ENCODE assay signal across 9 cellular contexts in the genomic region with DNA sequence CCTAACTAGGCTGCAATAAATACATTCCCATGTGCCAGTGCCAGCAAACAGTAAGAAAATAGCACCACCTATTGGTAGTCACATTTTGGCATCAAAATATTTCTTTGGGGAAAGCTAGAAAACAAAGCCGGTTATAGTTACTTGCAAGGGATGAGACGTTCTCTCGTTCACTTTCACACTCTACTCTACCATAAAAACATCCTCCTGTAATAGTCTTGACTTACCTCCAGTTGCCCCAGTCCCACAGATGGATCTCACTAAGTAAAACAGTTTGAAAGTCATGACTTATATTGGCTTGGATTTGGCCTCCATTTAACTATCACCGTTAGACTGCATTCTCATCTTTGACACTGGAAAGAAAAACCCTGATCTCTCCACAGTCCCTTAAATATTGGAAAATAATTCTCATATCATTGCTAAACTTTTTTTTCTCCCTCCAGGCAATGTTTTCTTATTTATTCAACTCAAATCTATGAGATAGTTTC. TPM values are rescaled to one million over a fixed set of nuclear protein-coding genes. Genes with fewer than 3 reads are reported as not detected.
DNase-seq lines count a peak whose midpoint lies in the region; ATAC-seq, FAIRE-seq and TF ChIP-seq lines count a peak whose summit lies in the region.
"Had no signal": no experiment of that assay in that cellular context is flagged by ENCODE, and none has a peak within 500 bp of the region (broad histone marks: within the 10 kb centered on the region; RNA-seq: fewer than 3 reads in every experiment).

No MANE protein-coding gene starts in this region.

- H4K20me1 ChIP-seq in smooth muscle cell (ENCODE audit: low read depth) = no peaks in the 10 kb centered on the region

- H2AFZ ChIP-seq in smooth muscle cell (ENCODE audit: low read depth) = peak overlapping the region; percentile 59

- WGBS in smooth muscle cell (ENCODE audit: low lambda C conversion rate) = 44% methylated on average over 4 of the region's 4 CpGs

- POLR2A ChIA-PET in RWPE1 (lab: Yijun Ruan, JAX; ENCODE audit: low non-redundant PET) = no interaction called here

- TF ChIP-seq CTCF in right atrium auricular region (IDR thresholded peaks at IDR 0.05) (peak; percentile 51 to 72), HL-60 (IDR thresholded peaks at IDR 0.05; ENCODE audit: insufficient read depth, low read length) (peak; percentile 31), RWPE1 (conservative IDR thresholded peaks at IDR 0.05; ENCODE audit: low read depth) (peak; percentile 52), smooth muscle cell (IDR thresholded peaks at IDR 0.05; ENCODE audit: borderline replicate concordance, insufficient read depth, poor library complexity, severe bottlenecking) (peak; percentile 72)

- H3K36me3 ChIP-seq in right atrium auricular region = no peaks in the 10 kb centered on the region
- H3K36me3 ChIP-seq in smooth muscle cell (ENCODE audit: low read depth) = no peaks in the 10 kb centered on the region
- H3K36me3 ChIP-seq: HAP-1 had no signal

- H3K9me3 ChIP-seq in right atrium auricular region (no peaks in the 10 kb centered on the region), smooth muscle cell (replicated peaks; ENCODE audit: low read depth) (no peaks in the 10 kb centered on the region)
- H3K9me3 ChIP-seq: HAP-1 had no signal

- H3K4me3 ChIP-seq in right atrium auricular region (no peak overlapping the region), HL-60 (replicated peaks; ENCODE audit: insufficient read depth, low read length) (no peak overlapping the region), smooth muscle cell (no peak overlapping the region)
- H3K4me3 ChIP-seq: HAP-1 had no signal

- intact Hi-C loops in left ventricle myocardium superior (cut with micrococcal nuclease) = no loop called here

- H3K4me2 ChIP-seq in smooth muscle cell = no peak overlapping the region

- peak; percentile 55 for FAIRE-seq in frontal cortex (lab: Jason Lieb, UNC)

- H3F3A ChIP-seq in smooth muscle cell (ENCODE audit: low read depth) = no peaks in the 10 kb centered on the region

- ATAC-seq in left ventricle myocardium superior (no peak), GM21423 (IDR thresholded peaks at IDR 0.05; ENCODE audit: unreplicated experiment) (no peak)

- CTCF ChIA-PET in RWPE1 (lab: Yijun Ruan, JAX) = interaction anchor here (0.6 to 2.0 kb wide), 19 partner anchors 8 to 762 kb away, joined by 3 to 15 read pairs (median 4); partner anchors contain the start of gene BMP3

- H3K79me2 ChIP-seq in smooth muscle cell (ENCODE audit: low read depth) = no peaks in the 10 kb centered on the region

- DNase-seq in right atrium auricular region (ENCODE audit: low spot score) (no peak), left ventricle myocardium superior (no peak), HL-60 (ENCODE audit: low read depth in 1 of 2, low spot score in 1 of 2) (peak in 1 of 2 experiments; percentile 8), RWPE1 (ENCODE audit: low spot score) (peak; percentile 25), frontal cortex (ENCODE audit: low spot score in 2 of 2) (no peak), smooth muscle cell (lab: John Stamatoyannopoulos, UW; ENCODE audit: unreplicated experiment) (no peak), HuH-7.5 (ENCODE audit: low spot score) (no peak)

- H3K27ac ChIP-seq in right atrium auricular region (no peak overlapping the region), HL-60 (replicated peaks) (no peak overlapping the region), RWPE1 (no peak overlapping the region), smooth muscle cell (ENCODE audit: low read depth) (no peak overlapping the region)

- H3K4me1 ChIP-seq in right atrium auricular region (no peaks in the 10 kb centered on the region), smooth muscle cell (ENCODE audit: low read depth) (no peaks in the 10 kb centered on the region)
- H3K4me1 ChIP-seq: HAP-1 had no signal

- no peak overlapping the region for H3K9ac ChIP-seq in smooth muscle cell (ENCODE audit: low read depth)

- no peaks in the 10 kb centered on the region for H3K27me3 ChIP-seq in right atrium auricular region
- peaks cover 7% of the 10 kb centered on the region for H3K27me3 ChIP-seq in HL-60 (ENCODE audit: insufficient read depth, poor library complexity, severe bottlenecking)
- H3K27me3 ChIP-seq in smooth muscle cell (ENCODE audit: low read depth) = peaks cover 64% of the 10 kb centered on the region

RNA-seq across cellular contexts. Expression of gene BMP3, which starts 9.7 kb away (rescaled TPM):
- total RNA-seq in right atrium auricular region = under 1 TPM; 0.08 to 0.52 TPM
- total RNA-seq in left ventricle myocardium superior = not detected
- total RNA-seq in frontal cortex = 5.7 TPM
- total RNA-seq in smooth muscle cell = not detected in 2 replicates
- not detected in 2 replicates for polyA plus RNA-seq in smooth muscle cell
